27 cellular contexts compared by ENCODE assay signal in genomic region chr13:114248011-114248410, GRCh38. TPM values are rescaled to one million over a fixed set of nuclear protein-coding genes. Genes with fewer than 3 reads are reported as not detected.
A peak's percentile ranks its signal among the peaks of the same experiment; 100 is the strongest.
DNase-seq lines count a peak whose midpoint lies in the region; FAIRE-seq and TF ChIP-seq lines count a peak whose summit lies in the region.
"Had no signal": no experiment of that assay in that cellular context is flagged by ENCODE, and none has a peak within 500 bp of the region (broad histone marks: within the 10 kb centered on the region; RNA-seq: fewer than 3 reads in every experiment).

No MANE protein-coding gene starts in this region.

- TF ChIP-seq CTCF in astrocyte of the spinal cord (IDR thresholded peaks at IDR 0.05; ENCODE audit: low read depth, low read length) (no peak), D721Med (IDR thresholded peaks at IDR 0.05; ENCODE audit: insufficient read depth, missing control alignments) (no peak)

- no peak overlapping the region for H3K27ac Mint-ChIP-seq in activated naive CD4-positive, alpha-beta T cell treated with anti-CD3 and anti-CD28 coated beads for 36 hours
- H3K27ac Mint-ChIP-seq: activated CD8-positive, alpha-beta T cell treated with anti-CD3 and anti-CD28 coated beads for 36 hours; activated naive CD8-positive, alpha-beta T cell treated with anti-CD3 and anti-CD28 coated beads, Interleukin-2, amount 50 U/mL, for 24 hours; progenitor cell of endocrine pancreas had no signal

- TF ChIP-seq POLR2A in H54 (IDR thresholded peaks at IDR 0.05; ENCODE audit: low read depth, low read length): no peak

- FAIRE-seq in H54 (lab: Jason Lieb, UNC): peak; percentile 43
- FAIRE-seq in D721Med (lab: Jason Lieb, UNC): no peak
- FAIRE-seq: A204.1, GM18507, TTC549 had no signal

- no peaks in the 10 kb centered on the region for H3K4me1 Mint-ChIP-seq in activated naive CD4-positive, alpha-beta T cell treated with anti-CD3 and anti-CD28 coated beads for 36 hours (ENCODE audit: low read depth)
- H3K4me1 Mint-ChIP-seq: activated naive CD8-positive, alpha-beta T cell treated with anti-CD3 and anti-CD28 coated beads, Interleukin-2, amount 50 U/mL, for 24 hours had no signal

- DNase-seq in AG08395 (ENCODE audit: low spot score) (peak; percentile 35), H54 (ENCODE audit: insufficient read length, low spot score) (no peak), astrocyte of the spinal cord (ENCODE audit: low read depth, low spot score) (peak; percentile 55), kidney tubule cell (ENCODE audit: low spot score) (peak; percentile 48), D721Med (ENCODE audit: insufficient read length, low spot score) (no peak), NCI-H748 (lab: John Stamatoyannopoulos, UW; ENCODE audit: unreplicated experiment) (no peak), LoVo (ENCODE audit: low spot score) (no peak)
- no peak for DNase-seq in activated naive CD4-positive, alpha-beta T cell treated with anti-CD3 and anti-CD28 coated beads for 36 hours
- DNase-seq: activated CD4-positive, alpha-beta T cell treated with anti-CD3 and anti-CD28 coated beads for 1 hour; activated CD8-positive, alpha-beta T cell treated with anti-CD3 and anti-CD28 coated beads for 36 hours; activated effector memory CD4-positive, alpha-beta T cell treated with Interleukin-2 at 50 U/mL for 16 hours; activated naive CD8-positive, alpha-beta T cell treated with anti-CD3 and anti-CD28 coated beads, Interleukin-2, amount 50 U/mL, for 24 hours; Calu3; cortex of kidney; left cardiac atrium; mammary epithelial cell; NCI-H187; NCI-H526 treated with DMSO at 0.1 percent for 48 hours; Peyer's patch; sigmoid colon; SJCRH30; T-helper 1 cell; trophoblast cell had no signal

- in situ Hi-C loops in astrocyte of the spinal cord (cut with HindIII; ENCODE audit: low sequenced_read_pairs): no loop called here

- CTCF ChIA-PET in activated naive CD4-positive, alpha-beta T cell treated with anti-CD3 and anti-CD28 coated beads for 36 hours (lab: Charles Lee): interaction anchor here (1.7 kb wide), 1 partner anchor 31 kb away, joined by 3 read pairs; no protein-coding TSS in a partner anchor

- peaks cover 41% of the 10 kb centered on the region for H3K36me3 Mint-ChIP-seq in activated naive CD4-positive, alpha-beta T cell treated with anti-CD3 and anti-CD28 coated beads for 36 hours (ENCODE audit: low read depth)

- no peaks in the 10 kb centered on the region for H3K9me3 Mint-ChIP-seq in activated naive CD4-positive, alpha-beta T cell treated with anti-CD3 and anti-CD28 coated beads for 36 hours
- H3K9me3 Mint-ChIP-seq: activated CD8-positive, alpha-beta T cell treated with anti-CD3 and anti-CD28 coated beads for 36 hours; activated naive CD8-positive, alpha-beta T cell treated with anti-CD3 and anti-CD28 coated beads, Interleukin-2, amount 50 U/mL, for 24 hours had no signal

- intact Hi-C loops in activated naive CD4-positive, alpha-beta T cell treated with anti-CD3 and anti-CD28 coated beads for 36 hours (cut with micrococcal nuclease): no loop called here

- H3K27me3 Mint-ChIP-seq in activated naive CD4-positive, alpha-beta T cell treated with anti-CD3 and anti-CD28 coated beads for 36 hours (ENCODE audit: low read depth): no peaks in the 10 kb centered on the region
- H3K27me3 Mint-ChIP-seq: activated CD8-positive, alpha-beta T cell treated with anti-CD3 and anti-CD28 coated beads for 36 hours; activated naive CD8-positive, alpha-beta T cell treated with anti-CD3 and anti-CD28 coated beads, Interleukin-2, amount 50 U/mL, for 24 hours; progenitor cell of endocrine pancreas had no signal

- no peak overlapping the region for H3K4me3 Mint-ChIP-seq in activated naive CD4-positive, alpha-beta T cell treated with anti-CD3 and anti-CD28 coated beads for 36 hours
- H3K4me3 Mint-ChIP-seq: activated CD8-positive, alpha-beta T cell treated with anti-CD3 and anti-CD28 coated beads for 36 hours; activated naive CD8-positive, alpha-beta T cell treated with anti-CD3 and anti-CD28 coated beads, Interleukin-2, amount 50 U/mL, for 24 hours had no signal

- H3K4me3 ChIP-seq in astrocyte of the spinal cord (ENCODE audit: low read depth, low read length): no peak overlapping the region
- H3K4me3 ChIP-seq: Peyer's patch, sigmoid colon, SJCRH30 had no signal

RNA-seq across cellular contexts. Expression of gene CDC16, which starts 13.3 kb away (rescaled TPM):
- total RNA-seq in activated naive CD4-positive, alpha-beta T cell treated with anti-CD3 and anti-CD28 coated beads for 36 hours: 10 to 100 TPM; 67.2 to 69.5 TPM

RNA-seq across cellular contexts. Expression of gene UPF3A, which starts 33.4 kb away (rescaled TPM):
- total RNA-seq in activated naive CD4-positive, alpha-beta T cell treated with anti-CD3 and anti-CD28 coated beads for 36 hours: 10 to 100 TPM; 36.9 to 38.7 TPM

Comparison
In these comparisons a context has a peak if more than half of its experiments do, and no peak if none do; other contexts are left out.
1. DNase-seq: peak in AG08395 (single experiment), astrocyte of the spinal cord (single experiment) and kidney tubule cell (single experiment); none in H54 (single experiment), D721Med (single experiment), NCI-H748 (single experiment), activated naive CD4-positive, alpha-beta T cell treated with anti-CD3 and anti-CD28 coated beads for 36 hours (single experiment) and LoVo (single experiment).